Comparison of ENCODE assay signal across 1 cellular context in genomic region chr1:154373777-154374352, GRCh38.
A peak's percentile ranks its signal among the peaks of the same experiment; 100 is the strongest.
TF ChIP-seq lines count a peak whose summit lies in the region.

No MANE protein-coding gene starts in this region.

TF ChIP-seq in K562, 482 proteins besides CTCF, POLR2A, EP300 and RAD21:
- peak; percentile 55 for TF ChIP-seq ZNF121 (CRISPR knock-in tag; conservative IDR thresholded peaks at IDR 0.05)
